In genomic region chr16:27318399-27319256, GRCh38 we compare ENCODE assay signal across 8 cellular contexts. TPM values are rescaled to one million over a fixed set of nuclear protein-coding genes. Genes with fewer than 3 reads are reported as not detected.
DNase-seq lines count a peak whose midpoint lies in the region; FAIRE-seq and TF ChIP-seq lines count a peak whose summit lies in the region.

No MANE protein-coding gene starts in this region.

- peak overlapping the region; percentile 77 to 95 (median 92) for H3K27ac Mint-ChIP-seq in CD14-positive monocyte
- peak overlapping the region; percentile 100 for H3K27ac Mint-ChIP-seq in activated T-cell treated with anti-CD3 and anti-CD28 coated beads, Interleukin-2, amount 50 U/mL, for 24 hours

- H3K4me3 ChIP-seq in cardiac muscle cell (no peak overlapping the region), small intestine (ENCODE audit: low read depth in 1 of 2, low read length in 2 of 2) (no peak overlapping the region), SK-N-SH (ENCODE audit: low read depth in 2 of 2, low read length in 1 of 2) (no peak overlapping the region)

- H3K27me3 ChIP-seq in cardiac muscle cell (no peaks in the 10 kb centered on the region), small intestine (ENCODE audit: control insufficient read depth in 2 of 2, insufficient read depth in 2 of 2, low read length in 2 of 2) (no peaks in the 10 kb centered on the region), SK-N-SH (ENCODE audit: insufficient read depth) (no peaks in the 10 kb centered on the region)

- WGBS in small intestine, 3 donors, result 49 to 77% (median 68%) methylated on average over 18 of the region's 18 CpGs
- 92% methylated on average over 18 of the region's 18 CpGs for WGBS in SK-N-SH (ENCODE audit: low lambda C conversion rate)

- peaks cover 90% of the 10 kb centered on the region for H3K4me1 Mint-ChIP-seq in CD14-positive monocyte
- peaks cover 88% of the 10 kb centered on the region for H3K4me1 Mint-ChIP-seq in activated T-cell treated with anti-CD3 and anti-CD28 coated beads, Interleukin-2, amount 50 U/mL, for 24 hours (ENCODE audit: low read depth)

- no peaks in the 10 kb centered on the region for H3K27me3 Mint-ChIP-seq in CD14-positive monocyte (ENCODE audit: low read depth in 3 of 3)
- H3K27me3 Mint-ChIP-seq in activated T-cell treated with anti-CD3 and anti-CD28 coated beads, Interleukin-2, amount 50 U/mL, for 24 hours, result no peaks in the 10 kb centered on the region

- no peak overlapping the region for H2AFZ ChIP-seq in SK-N-SH (ENCODE audit: low read depth)

- DNase-seq in CD14-positive monocyte (ENCODE audit: low spot score) (peak; percentile 74), KBM-7 (peak; percentile 92), cardiac muscle cell (ENCODE audit: low read depth in 1 of 2, low spot score in 1 of 2) (peak; percentile 58), small intestine (peak; percentile 47), NCI-H82 treated with DMSO at 0.1 percent for 48 hours (lab: John Stamatoyannopoulos, UW; ENCODE audit: unreplicated experiment) (no peak), SK-N-SH (no peak), NCI-H1092 (lab: John Stamatoyannopoulos, UW) (no peak)
- DNase-seq in activated T-cell treated with anti-CD3 and anti-CD28 coated beads, Interleukin-2, amount 50 U/mL, for 24 hours, result peak; percentile 80

- peak overlapping the region; percentile 65 for H3K27ac ChIP-seq in cardiac muscle cell
- peak overlapping the region; percentile 6 to 50 for H3K27ac ChIP-seq in small intestine (ENCODE audit: low read depth in 1 of 2, low read length in 1 of 2)
- H3K27ac ChIP-seq in SK-N-SH (ENCODE audit: low read depth in 2 of 2, low read length in 1 of 2), result no peak overlapping the region

- no peak for TF ChIP-seq CTCF in CD14-positive monocyte (IDR thresholded peaks at IDR 0.05)
- no peak for TF ChIP-seq CTCF in cardiac muscle cell (IDR thresholded peaks at IDR 0.05; ENCODE audit: low read depth, low read length)
- TF ChIP-seq CTCF in SK-N-SH (IDR thresholded peaks at IDR 0.05), result no peak

- peaks cover 14 to 25% of the 10 kb centered on the region in 2 donors for H3K36me3 Mint-ChIP-seq in CD14-positive monocyte
- H3K36me3 Mint-ChIP-seq in activated T-cell treated with anti-CD3 and anti-CD28 coated beads, Interleukin-2, amount 50 U/mL, for 24 hours (ENCODE audit: low read depth), result peaks cover 93% of the 10 kb centered on the region

- H3K79me2 ChIP-seq in SK-N-SH (ENCODE audit: insufficient read depth), result peaks cover 95% of the 10 kb centered on the region

- H3K4me3 Mint-ChIP-seq in CD14-positive monocyte, result peak overlapping the region; percentile 58 to 82
- H3K4me3 Mint-ChIP-seq in activated T-cell treated with anti-CD3 and anti-CD28 coated beads, Interleukin-2, amount 50 U/mL, for 24 hours, result peak overlapping the region; percentile 88

- no peaks in the 10 kb centered on the region for H3K9me2 ChIP-seq in SK-N-SH

- no peak for FAIRE-seq in small intestine (lab: Jason Lieb, UNC)

- H3K36me3 ChIP-seq in cardiac muscle cell (no peaks in the 10 kb centered on the region), small intestine (ENCODE audit: control insufficient read depth in 2 of 2, insufficient read depth in 2 of 2, low read length in 2 of 2) (no peaks in the 10 kb centered on the region), SK-N-SH (replicated peaks in 1 of 2; ENCODE audit: control insufficient read depth in 1 of 2, insufficient read depth in 2 of 2, low read length in 1 of 2) (peaks cover 0 to 3% of the 10 kb centered on the region in 2 experiments)

- TF ChIP-seq EP300 in SK-N-SH (IDR thresholded peaks at IDR 0.05; ENCODE audit: borderline replicate concordance in 1 of 2, low read depth in 1 of 2, low read length in 1 of 2), result no peak

- H3K4me1 ChIP-seq in cardiac muscle cell (ENCODE audit: low read depth) (peaks cover 12% of the 10 kb centered on the region), small intestine (ENCODE audit: control insufficient read depth in 2 of 2, insufficient read depth in 1 of 2, low read depth in 1 of 2, low read length in 1 of 2) (peaks cover 6 to 9% of the 10 kb centered on the region in 2 donors), SK-N-SH (ENCODE audit: control insufficient read depth in 1 of 2, insufficient read depth in 2 of 2, low read depth in 1 of 2, low read length in 1 of 2) (peaks cover 0 to 10% of the 10 kb centered on the region in 2 experiments; a peak in 3 of 4 replicates)

- peaks cover 0 to 2% (median 0%) of the 10 kb centered on the region in 7 donors for H3K9me3 Mint-ChIP-seq in CD14-positive monocyte
- no peaks in the 10 kb centered on the region for H3K9me3 Mint-ChIP-seq in activated T-cell treated with anti-CD3 and anti-CD28 coated beads, Interleukin-2, amount 50 U/mL, for 24 hours

- intact Hi-C loops in CD14-positive monocyte (cut with micrococcal nuclease), result loop anchor here (5.0 to 10.0 kb wide), 2 partner anchors 54 to 81 kb away; partner anchors contain the start of gene NSMCE1 (in 1 of the 2)

- peaks cover 15% of the 10 kb centered on the region; the same call in 1 of the 2 replicates for H4K20me1 ChIP-seq in SK-N-SH (ENCODE audit: insufficient read depth)

- CTCF ChIA-PET in SK-N-SH (lab: Yijun Ruan, JAX), result interaction anchor here (0.9 to 1.6 kb wide), 4 partner anchors 11 to 138 kb away, joined by 3 to 4 read pairs (median 3); no protein-coding TSS in a partner anchor

- no peak for TF ChIP-seq RAD21 in SK-N-SH (IDR thresholded peaks at IDR 0.05; ENCODE audit: low read length)

- H3F3A ChIP-seq in SK-N-SH (replicated peaks; ENCODE audit: insufficient read depth), result peaks cover 6% of the 10 kb centered on the region

- POLR2A ChIA-PET in SK-N-SH (lab: Yijun Ruan, JAX), result no interaction called here

- no peak overlapping the region for H3K4me2 ChIP-seq in SK-N-SH

- no peaks in the 10 kb centered on the region for H3K9me3 ChIP-seq in cardiac muscle cell (ENCODE audit: low read depth)
- H3K9me3 ChIP-seq in small intestine (ENCODE audit: control insufficient read depth, low read depth), result no peaks in the 10 kb centered on the region
- H3K9me3 ChIP-seq in SK-N-SH, result no peaks in the 10 kb centered on the region

- H3K9ac ChIP-seq in SK-N-SH, result no peak overlapping the region

- in situ Hi-C loops in KBM-7 (cut with MboI; ENCODE audit: low pct_unique_long_range_greater_than_20kb, low sequenced_read_pairs), result no loop called here

TF ChIP-seq in SK-N-SH, 30 proteins besides CTCF, POLR2A, EP300 and RAD21:
- TF ChIP-seq, protein P1, sequence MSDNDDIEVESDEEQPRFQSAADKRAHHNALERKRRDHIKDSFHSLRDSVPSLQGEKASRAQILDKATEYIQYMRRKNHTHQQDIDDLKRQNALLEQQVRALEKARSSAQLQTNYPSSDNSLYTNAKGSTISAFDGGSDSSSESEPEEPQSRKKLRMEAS (IDR thresholded peaks at IDR 0.05; ENCODE audit: low read depth), result no peak
- no peak for TF ChIP-seq USF2 (IDR thresholded peaks at IDR 0.05; ENCODE audit: borderline replicate concordance, low read depth, low read length)

RNA-seq across cellular contexts. Expression of gene IL4R, which starts 4.9 kb away (rescaled TPM):
- 10 to 100 TPM; 25.1 to 35.6 TPM for polyA plus RNA-seq in CD14-positive monocyte
- total RNA-seq in cardiac muscle cell, result 30.9 and 66.1 TPM in 2 replicates
- 38.1 and 69.1 TPM in 2 replicates for polyA plus RNA-seq in cardiac muscle cell
- 10 to 100 TPM; 28.1 to 32.7 (median 28.6) TPM for polyA plus RNA-seq in small intestine
- 16.1 and 16.4 TPM in 2 replicates for polyA plus RNA-seq in SK-N-SH (2012; rRNA removed)
- polyA plus RNA-seq in SK-N-SH (2012; cell fraction: cytosol; rRNA removed), result 7.9 and 11.4 TPM in 2 replicates
- 28.8 and 28.9 TPM in 2 replicates for polyA plus RNA-seq in SK-N-SH (2012; cell fraction: nucleus; rRNA removed)

RNA-seq across cellular contexts. Expression of gene NSMCE1, which starts 50.1 kb away (rescaled TPM):
- 10 to 100 TPM; 82.6 to 85.2 TPM for polyA plus RNA-seq in CD14-positive monocyte
- 14.2 and 28.2 TPM in 2 replicates for total RNA-seq in cardiac muscle cell
- 23.4 and 65.8 TPM in 2 replicates for polyA plus RNA-seq in cardiac muscle cell
- polyA plus RNA-seq in small intestine, result 10 to 100 TPM; 37.8 to 66.1 (median 42.7) TPM
- polyA plus RNA-seq in SK-N-SH (2012; rRNA removed), result 37.9 and 39.8 TPM in 2 replicates
- polyA plus RNA-seq in SK-N-SH (2012; cell fraction: cytosol; rRNA removed), result 45.3 and 46.1 TPM in 2 replicates
- polyA plus RNA-seq in SK-N-SH (2012; cell fraction: nucleus; rRNA removed), result 20.5 and 24.4 TPM in 2 replicates

Comparison
In these comparisons a context has a peak if more than half of its experiments do, and no peak if none do; other contexts are left out.
1. DNase-seq: peak in CD14-positive monocyte (single experiment), KBM-7 (single experiment), activated T-cell treated with anti-CD3 and anti-CD28 coated beads, Interleukin-2, amount 50 U/mL, for 24 hours (single experiment), cardiac muscle cell (2 of 2) and small intestine (single experiment); none in NCI-H82 treated with DMSO at 0.1 percent for 48 hours (single experiment), SK-N-SH (single experiment) and NCI-H1092 (single experiment).
2. H3K27ac ChIP-seq: peak in cardiac muscle cell (single experiment) and small intestine (2 of 2); none in SK-N-SH (0 of 2).